Comparison of ENCODE assay signal across 9 cellular contexts in genomic region chr11:13680501-13681264, GRCh38. TPM values are rescaled to one million over a fixed set of nuclear protein-coding genes. Genes with fewer than 3 reads are reported as not detected.
DNase-seq lines count a peak whose midpoint lies in the region; ATAC-seq, FAIRE-seq and TF ChIP-seq lines count a peak whose summit lies in the region.
"Had no signal": no experiment of that assay in that cellular context is flagged by ENCODE, and none has a peak within 500 bp of the region (broad histone marks: within the 10 kb centered on the region; RNA-seq: fewer than 3 reads in every experiment).

No MANE protein-coding gene starts in this region.

- intact Hi-C loops in right lobe of liver (cut with DNase I): no loop called here
- intact Hi-C loops in HepG2 (cut with micrococcal nuclease; ENCODE audit: unreplicated experiment): no loop called here
- intact Hi-C loops in transverse colon (cut with DNase I; ENCODE audit: low total_unique reads): no loop called here

- BruUV-seq in HepG2 (replicated peaks; lab: Mats Ljungman, UMichigan): no TSS peak

- H3K79me2 ChIP-seq in HepG2 (ENCODE audit: insufficient read depth, low read length): no peaks in the 10 kb centered on the region

- no peak overlapping the region for H3K27ac ChIP-seq in right lobe of liver
- no peak overlapping the region for H3K27ac ChIP-seq in HepG2 (ENCODE audit: extremely low read length, insufficient read depth, low read length)
- peak overlapping the region; percentile 38 to 50 (median 47) for H3K27ac ChIP-seq in transverse colon

- H3K4me2 ChIP-seq in HepG2 (ENCODE audit: low read depth, low read length): no peak overlapping the region

- POLR2A ChIA-PET in HepG2 (lab: Yijun Ruan, JAX): no interaction called here

- H3K36me3 ChIP-seq in right lobe of liver: no peaks in the 10 kb centered on the region
- no peaks in the 10 kb centered on the region for H3K36me3 ChIP-seq in HepG2 (replicated peaks in 1 of 2; ENCODE audit: control insufficient read depth in 1 of 2, insufficient read depth in 2 of 2, low read length in 2 of 2)
- H3K36me3 ChIP-seq in transverse colon: no peaks in the 10 kb centered on the region

- H3K27me3 ChIP-seq in right lobe of liver (no peaks in the 10 kb centered on the region), HepG2 (ENCODE audit: control insufficient read depth in 1 of 2, insufficient read depth in 2 of 2, low read length in 2 of 2) (no peaks in the 10 kb centered on the region), transverse colon (no peaks in the 10 kb centered on the region)

- TF ChIP-seq RAD21 in HepG2 (CRISPR knock-in tag; IDR thresholded peaks at IDR 0.05): no peak

- ATAC-seq in right lobe of liver (peak; percentile 44 to 66 (median 47)), HepG2 (no peak), HG03108 (IDR thresholded peaks at IDR 0.05; ENCODE audit: unreplicated experiment) (peak; percentile 88)

- TF ChIP-seq CTCF in right lobe of liver (IDR thresholded peaks at IDR 0.05): no peak
- TF ChIP-seq CTCF in HepG2 (CRISPR knock-in tag; IDR thresholded peaks at IDR 0.05): no peak
- no peak for TF ChIP-seq CTCF in astrocyte of the spinal cord (IDR thresholded peaks at IDR 0.05; ENCODE audit: low read depth, low read length)
- TF ChIP-seq CTCF in transverse colon (IDR thresholded peaks at IDR 0.05): no peak

- TF ChIP-seq POLR2A in right lobe of liver (IDR thresholded peaks at IDR 0.05): no peak
- no peak for TF ChIP-seq POLR2A in HepG2 (IDR thresholded peaks at IDR 0.05; ENCODE audit: insufficient read depth in 1 of 2, low read depth in 2 of 2, low read length in 2 of 2)
- no peak for TF ChIP-seq POLR2A in transverse colon (IDR thresholded peaks at IDR 0.05)

- H3K4me1 ChIP-seq in right lobe of liver (no peaks in the 10 kb centered on the region), HepG2 (ENCODE audit: insufficient read depth, low read length) (no peaks in the 10 kb centered on the region), transverse colon (peaks cover 0 to 61% (median 32%) of the 10 kb centered on the region in 4 donors)

- TF ChIP-seq EP300 in HepG2 (IDR thresholded peaks at IDR 0.05; ENCODE audit: low read depth in 2 of 2, low read length in 2 of 2) (no peak), HepG2 (CRISPR knock-in tag; IDR thresholded peaks at IDR 0.05; ENCODE audit: borderline replicate concordance) (no peak), transverse colon (IDR thresholded peaks at IDR 0.05; ENCODE audit: low read depth) (no peak)

- H3K9ac ChIP-seq in HepG2 (ENCODE audit: insufficient read depth, low read depth, low read length): no peak overlapping the region

- in situ Hi-C loops in HepG2 (cut with HindIII; ENCODE audit: extremely low pct_ligation_motif_present, low pct_unique_long_range_greater_than_20kb) (no loop called here), astrocyte of the spinal cord (cut with HindIII; ENCODE audit: low sequenced_read_pairs) (no loop called here), transverse colon (cut with MboI; ENCODE audit: low pct_ligation_motif_present in 1 of 4, low pct_unique_long_range_greater_than_20kb in 1 of 4, low sequenced_read_pairs in 3 of 4) (no loop called here)

- no peak for FAIRE-seq in HepG2 (lab: Jason Lieb, UNC)

- no peaks in the 10 kb centered on the region for H3K9me3 ChIP-seq in right lobe of liver
- no peaks in the 10 kb centered on the region for H3K9me3 ChIP-seq in HepG2 (ENCODE audit: low read length)
- H3K9me3 ChIP-seq in transverse colon: no peaks in the 10 kb centered on the region

- no peaks in the 10 kb centered on the region for H4K20me1 ChIP-seq in HepG2 (ENCODE audit: insufficient read depth, low read length)

- 64% methylated on average over 4 of the region's 4 CpGs for WGBS in right lobe of liver (ENCODE audit: insufficient coverage, low coverage, low lambda C conversion rate, missing lambda C conversion rate)
- WGBS in HepG2 (ENCODE audit: low lambda C conversion rate): 23% methylated on average over 4 of the region's 4 CpGs
- WGBS in transverse colon (ENCODE audit: low coverage in 1 of 2), 2 donors: 74 to 78% methylated on average over 4 of the region's 4 CpGs

- H3K4me3 ChIP-seq in right lobe of liver (no peak overlapping the region), HepG2 (replicated peaks in 1 of 3; ENCODE audit: insufficient read depth in 1 of 3, low read depth in 2 of 3, low read length in 3 of 3) (no peak overlapping the region), astrocyte of the spinal cord (ENCODE audit: low read depth, low read length) (no peak overlapping the region), transverse colon (no peak overlapping the region)

- CTCF ChIA-PET in HepG2 (lab: Yijun Ruan, JAX; ENCODE audit: low intra/inter-chr PET ratio, low total read pairs): no interaction called here

- no peak for DNase-seq in right lobe of liver
- DNase-seq in HepG2 (ENCODE audit: low spot score): no peak
- peak; percentile 17 for DNase-seq in astrocyte of the spinal cord (ENCODE audit: low read depth, low spot score)
- DNase-seq in transverse colon: no peak
- DNase-seq in NCI-H82 treated with DMSO at 0.1 percent for 48 hours (lab: John Stamatoyannopoulos, UW; ENCODE audit: unreplicated experiment): no peak
- DNase-seq in mucosa of gallbladder (ENCODE audit: low spot score): no peak
- no peak for DNase-seq in AG20443 (ENCODE audit: low spot score)
- DNase-seq: nephron progenitor cell had no signal

- no peak overlapping the region for H2AFZ ChIP-seq in HepG2 (ENCODE audit: low read length)

TF ChIP-seq in HepG2, 621 proteins besides CTCF, POLR2A, EP300 and RAD21:
- TF ChIP-seq SP1 (IDR thresholded peaks at IDR 0.05) (no peak), SP1 (CRISPR knock-in tag; IDR thresholded peaks at IDR 0.05) (no peak), TEAD3 (CRISPR knock-in tag; optimal IDR thresholded peaks at IDR 0.05; ENCODE audit: borderline replicate concordance) (no peak)
TF ChIP-seq in HepG2: peak in this region for 0.

RNA-seq across cellular contexts. Expression of gene FAR1, which starts 12.2 kb away (rescaled TPM):
- total RNA-seq in right lobe of liver (1 to 10 TPM; 2.8 to 8.9 (median 3.6) TPM), HepG2 (2016; rRNA removed; fragmentation: Illumina TruSeq; extraction: Trizol) (0.95 and 1.1 TPM in 2 replicates), transverse colon (100 to 1,000 TPM in 2 of 4 donors, 10 to 100 TPM in 2; 51.3 to 142 (median 89.5) TPM), mucosa of gallbladder (28.2 TPM)
- 0.40 TPM in 1 of 2 replicates, not detected in the other for total RNA-seq in HepG2 (2016; cell fraction: cytosol; rRNA removed; fragmentation: Illumina TruSeq; extraction: Trizol; ENCODE audit: low read depth)
- 1.1 and 1.3 TPM in 2 replicates for total RNA-seq in HepG2 (2016; cell fraction: insoluble cytoplasmic fraction; rRNA removed; fragmentation: Illumina TruSeq; extraction: Trizol)
- total RNA-seq in HepG2 (2016; cell fraction: membrane; rRNA removed; fragmentation: Illumina TruSeq; extraction: Trizol): 0.43 and 0.65 TPM in 2 replicates
- total RNA-seq in HepG2 (2016; cell fraction: nucleus; rRNA removed; fragmentation: Illumina TruSeq; extraction: Trizol): 1.2 and 1.3 TPM in 2 replicates
- 0.40 and 0.63 TPM in 2 replicates for polyA plus RNA-seq in HepG2 (2011; rRNA removed)
- 0.13 and 0.27 TPM in 2 replicates for polyA plus RNA-seq in HepG2 (2011; cell fraction: cytosol; rRNA removed)
- 0.48 and 0.69 TPM in 2 replicates for polyA plus RNA-seq in HepG2 (2011; cell fraction: nucleus; rRNA removed)
- polyA plus RNA-seq in HepG2 (2012): 0.20 and 0.21 TPM in 2 replicates
- 0.03 TPM in 1 of 2 replicates, not detected in the other for polyA plus RNA-seq in HepG2 (2016; cell fraction: cytosol; fragmentation: Illumina TruSeq; extraction: Trizol; ENCODE audit: low read depth)
- 0.40 and 0.85 TPM in 2 replicates for polyA plus RNA-seq in HepG2 (2016; cell fraction: insoluble cytoplasmic fraction; fragmentation: Illumina TruSeq; extraction: Trizol; ENCODE audit: low read depth)
- polyA plus RNA-seq in HepG2 (2016; cell fraction: membrane; fragmentation: Illumina TruSeq; extraction: Trizol; ENCODE audit: low read depth): 0.15 and 0.22 TPM in 2 replicates
- polyA plus RNA-seq in HepG2 (2016; cell fraction: nucleus; fragmentation: Illumina TruSeq; extraction: Trizol; ENCODE audit: insufficient read depth, low read depth): 1.0 and 2.6 TPM in 2 replicates
- 0.22 and 38.6 TPM in 2 replicates for polyA minus RNA-seq in HepG2 (2011; rRNA and poly(A)+ RNA removed; ENCODE audit: low replicate concordance)
- 0.59 and 1.5 TPM in 2 replicates for polyA minus RNA-seq in HepG2 (2011; cell fraction: cytosol; rRNA and poly(A)+ RNA removed)
- polyA minus RNA-seq in HepG2 (2011; cell fraction: nucleus; rRNA and poly(A)+ RNA removed): 0.90 and 1.5 TPM in 2 replicates

Comparison
In these comparisons a context has a peak if more than half of its experiments do, and no peak if none do; other contexts are left out.
1. H3K27ac ChIP-seq: peak in transverse colon (4 of 4); none in right lobe of liver (0 of 3) and HepG2 (single experiment).